23 cellular contexts compared by ENCODE assay signal in the genomic region with DNA sequence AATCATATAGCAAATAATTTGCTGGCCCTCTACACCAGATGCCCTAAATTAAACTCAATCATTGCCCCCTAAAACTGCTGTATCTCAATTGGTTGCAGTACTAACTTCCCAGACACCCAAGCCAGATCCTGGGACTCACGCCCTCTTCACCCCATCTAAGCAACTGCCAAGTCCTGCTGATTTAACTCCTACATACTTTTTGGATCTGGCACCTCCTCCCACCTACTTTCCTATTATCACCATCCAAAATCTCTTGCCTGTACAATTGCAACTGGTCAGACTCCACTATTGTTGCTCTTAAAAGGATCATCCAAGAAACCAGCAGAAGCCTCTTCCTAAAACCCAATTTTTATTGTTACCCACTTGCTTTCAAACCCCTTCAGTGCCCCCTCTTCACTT. TPM values are rescaled to one million over a fixed set of nuclear protein-coding genes. Genes with fewer than 3 reads are reported as not detected.
"Had no signal": no experiment of that assay in that cellular context is flagged by ENCODE, and none has a peak within 500 bp of the region (broad histone marks: within the 10 kb centered on the region; RNA-seq: fewer than 3 reads in every experiment).

No MANE protein-coding gene starts in this region.

- H3K27me3 ChIP-seq: foreskin keratinocyte, hepatocyte, neutrophil, right lobe of liver had no signal

- DNase-seq: effector CD4-positive, alpha-beta T cell; endodermal cell; erythroblast; foreskin keratinocyte; kidney; left cardiac atrium; left ventricle myocardium inferior; mesenchymal stem cell; midbrain; nephron progenitor cell; psoas muscle; retina; right lobe of liver; stimulated activated CD4-positive, alpha-beta T cell treated with anti-CD3 and anti-CD28 coated beads, Interleukin-4, amount 100 ng/mL, for 1 hour; stimulated activated CD8-positive, alpha-beta memory T cell treated with anti-CD3 and anti-CD28 coated beads, Interleukin-4, amount 100 ng/mL, for 48 hours; stomach; substantia nigra; trophoblast cell had no signal

- H3K36me3 Mint-ChIP-seq: stimulated activated memory B cell treated with anti-CD40 and anti-IgM and Interleukin-4, amounts not matched to agents 10 μg/mL and 1 μg/mL and 100 μg/mL, for 72 hours had no signal

- H3K4me3 ChIP-seq: coronary artery, hepatocyte, left ventricle myocardium inferior, lung, psoas muscle, right lobe of liver, stomach had no signal

- H3K36me3 ChIP-seq: left ventricle myocardium inferior, neutrophil, right lobe of liver, stomach had no signal

- H3K4me1 ChIP-seq: right lobe of liver had no signal

- H3K9me3 Mint-ChIP-seq: stimulated activated memory B cell treated with anti-CD40 and anti-IgM and Interleukin-4, amounts not matched to agents 10 μg/mL and 1 μg/mL and 100 μg/mL, for 72 hours had no signal

- H3K9me3 ChIP-seq: left ventricle myocardium inferior, neutrophil, psoas muscle, right lobe of liver, stomach had no signal

- H3K27me3 Mint-ChIP-seq: stimulated activated memory B cell treated with anti-CD40 and anti-IgM and Interleukin-4, amounts not matched to agents 10 μg/mL and 1 μg/mL and 100 μg/mL, for 72 hours had no signal

- H3K4me3 Mint-ChIP-seq: endodermal cell; nephron progenitor cell; stimulated activated memory B cell treated with anti-CD40 and anti-IgM and Interleukin-4, amounts not matched to agents 10 μg/mL and 1 μg/mL and 100 μg/mL, for 72 hours had no signal

- H3K27ac Mint-ChIP-seq: endodermal cell; nephron progenitor cell; stimulated activated memory B cell treated with anti-CD40 and anti-IgM and Interleukin-4, amounts not matched to agents 10 μg/mL and 1 μg/mL and 100 μg/mL, for 72 hours had no signal

- ATAC-seq: foreskin keratinocyte; left cardiac atrium; psoas muscle; right lobe of liver; stimulated activated memory B cell treated with anti-CD40 and anti-IgM and Interleukin-4, amounts not matched to agents 10 μg/mL and 1 μg/mL and 100 μg/mL, for 72 hours had no signal

- H3K27ac ChIP-seq: coronary artery, foreskin keratinocyte, hepatocyte, left ventricle myocardium inferior, neutrophil, psoas muscle, right lobe of liver, stomach had no signal

RNA-seq across cellular contexts. Expression of gene RIBC1, which starts 16.2 kb away (rescaled TPM):
- total RNA-seq: stomach had no signal
